8 cellular contexts compared by ENCODE assay signal in the genomic region with DNA sequence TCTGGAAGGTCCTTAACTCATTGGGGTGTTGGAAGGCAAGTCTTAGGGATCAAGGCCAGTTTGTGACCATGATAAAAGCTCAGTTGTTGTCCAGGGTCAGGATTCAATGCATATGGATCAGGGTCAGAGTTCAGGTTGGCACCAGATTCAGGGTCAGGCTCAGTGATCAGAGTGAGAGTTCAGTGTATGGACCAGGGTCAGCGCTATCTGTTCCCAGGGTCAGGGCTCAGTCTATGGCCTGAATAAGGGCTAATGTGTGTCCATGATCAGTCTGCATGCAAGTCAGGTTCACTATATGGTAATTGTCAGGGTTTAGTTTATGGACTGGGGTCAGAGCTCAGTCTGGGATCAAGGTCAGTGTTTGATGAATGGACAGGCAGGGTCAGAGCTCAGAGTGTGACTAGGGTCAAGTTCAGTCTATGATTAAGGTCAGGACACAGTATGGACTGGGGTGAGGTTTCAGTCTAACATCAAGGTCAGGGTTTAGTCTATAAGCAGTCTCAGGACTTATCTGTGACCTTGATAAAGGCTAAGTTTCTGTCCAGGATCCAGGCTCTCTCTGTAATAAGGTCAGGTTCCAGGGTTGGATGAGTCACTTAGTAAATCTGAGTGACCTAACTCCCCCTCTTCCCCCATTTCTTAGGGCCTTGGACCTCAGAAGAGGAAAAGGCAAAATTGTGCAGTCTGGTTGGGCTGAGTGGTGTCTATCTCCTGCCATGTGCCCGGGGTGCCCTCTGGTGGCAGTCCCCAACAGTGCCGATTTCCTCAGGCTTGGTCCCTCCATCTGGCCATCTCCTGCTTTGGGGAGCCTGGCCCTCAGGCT. TPM values are rescaled to one million over a fixed set of nuclear protein-coding genes. Genes with fewer than 3 reads are reported as not detected.
DNase-seq lines count a peak whose midpoint lies in the region; ATAC-seq, FAIRE-seq and TF ChIP-seq lines count a peak whose summit lies in the region.

No MANE protein-coding gene starts in this region.

- peak; percentile 95 for TF ChIP-seq CTCF in PC-3 (conservative IDR thresholded peaks at IDR 0.05; ENCODE audit: low read depth, low read length)
- TF ChIP-seq CTCF in fibroblast of mammary gland (conservative IDR thresholded peaks at IDR 0.05; ENCODE audit: control insufficient read depth, insufficient read depth, low read depth, low read length) = peak; percentile 98
- TF ChIP-seq CTCF in neural crest cell (conservative IDR thresholded peaks at IDR 0.05) = peak; percentile 92

- H3K36me3 Mint-ChIP-seq in activated T-cell treated with anti-CD3 and anti-CD28 coated beads, Interleukin-2, amount 50 U/mL, for 4 hours (ENCODE audit: insufficient read depth) = no peaks in the 10 kb centered on the region
- no peaks in the 10 kb centered on the region for H3K36me3 Mint-ChIP-seq in neural crest cell (ENCODE audit: low read depth)

- H3K4me1 Mint-ChIP-seq in activated T-cell treated with anti-CD3 and anti-CD28 coated beads, Interleukin-2, amount 50 U/mL, for 4 hours (ENCODE audit: low read depth) = peaks cover 6% of the 10 kb centered on the region
- peaks cover 22% of the 10 kb centered on the region for H3K4me1 Mint-ChIP-seq in neural crest cell

- POLR2A ChIA-PET in PC-3 (lab: Charles Lee; ENCODE audit: unreplicated experiment) = no interaction called here

- H4K20me1 ChIP-seq in PC-3 (ENCODE audit: low read length) = no peaks in the 10 kb centered on the region

- H3K9me3 ChIP-seq in PC-3 (ENCODE audit: low read length) = no peaks in the 10 kb centered on the region

- ATAC-seq in PC-3 = peak; percentile 84
- peak; percentile 63 to 67 for ATAC-seq in activated T-cell treated with anti-CD3 and anti-CD28 coated beads, Interleukin-2, amount 50 U/mL, for 4 hours

- peaks cover 31% of the 10 kb centered on the region for H3K27me3 Mint-ChIP-seq in activated T-cell treated with anti-CD3 and anti-CD28 coated beads, Interleukin-2, amount 50 U/mL, for 4 hours (ENCODE audit: low read depth)
- peaks cover 83% of the 10 kb centered on the region for H3K27me3 Mint-ChIP-seq in neural crest cell (ENCODE audit: low read depth)

- no peak overlapping the region for H3K4me3 Mint-ChIP-seq in activated T-cell treated with anti-CD3 and anti-CD28 coated beads, Interleukin-2, amount 50 U/mL, for 4 hours
- H3K4me3 Mint-ChIP-seq in neural crest cell = no peak overlapping the region

- no peak overlapping the region for H3K27ac Mint-ChIP-seq in neural crest cell (ENCODE audit: unreplicated experiment)

- no peaks in the 10 kb centered on the region for H3K36me3 ChIP-seq in PC-3 (ENCODE audit: low read depth, low read length)

- no peaks in the 10 kb centered on the region for H3K9me2 ChIP-seq in PC-3 (replicated peaks; ENCODE audit: low read length)

- no peak overlapping the region for H3K4me2 ChIP-seq in PC-3 (ENCODE audit: low read length)

- no TSS peak for BruUV-seq in PC-3 (replicated peaks; lab: Mats Ljungman, UMichigan)

- no peak overlapping the region for H2AFZ ChIP-seq in PC-3 (ENCODE audit: low read length)

- DNase-seq in NCI-H1436 (lab: John Stamatoyannopoulos, UW) (peak; percentile 74), NCI-H1436 treated with DMSO at 0.1 percent for 48 hours (lab: John Stamatoyannopoulos, UW) (no peak), HTR-8/SVneo (ENCODE audit: insufficient read length, low spot score) (peak; percentile 76), PC-3 (peak; percentile 79), fibroblast of mammary gland (ENCODE audit: low read depth) (peak; percentile 77), neural crest cell (ENCODE audit: low read depth, low spot score) (peak; percentile 84), substantia nigra (lab: John Stamatoyannopoulos, UW) (peak in 47 of 49 donors; percentile 7 to 85 (median 65))
- DNase-seq in activated T-cell treated with anti-CD3 and anti-CD28 coated beads, Interleukin-2, amount 50 U/mL, for 4 hours = peak; percentile 65

- no peaks in the 10 kb centered on the region for H3K27me3 ChIP-seq in PC-3 (ENCODE audit: low read length)

- H3K79me2 ChIP-seq in PC-3 (ENCODE audit: low read length) = no peaks in the 10 kb centered on the region

- H3K9ac ChIP-seq in PC-3 (ENCODE audit: low read length) = no peak overlapping the region

- H3K9me3 Mint-ChIP-seq in activated T-cell treated with anti-CD3 and anti-CD28 coated beads, Interleukin-2, amount 50 U/mL, for 4 hours = no peaks in the 10 kb centered on the region
- no peaks in the 10 kb centered on the region for H3K9me3 Mint-ChIP-seq in neural crest cell

- no peaks in the 10 kb centered on the region for H3F3A ChIP-seq in PC-3 (ENCODE audit: low read length, unreplicated experiment)

- intact Hi-C loops in PC-3 (cut with micrococcal nuclease) = loop anchor here (1.0 kb wide), 2 partner anchors 50 to 80 kb away; no protein-coding TSS in a partner anchor

- peak; percentile 85 for FAIRE-seq in HTR-8/SVneo (lab: Jason Lieb, UNC)

- H3K4me3 ChIP-seq in PC-3 (ENCODE audit: low read length) (no peak overlapping the region), fibroblast of mammary gland (ENCODE audit: control insufficient read depth, low read depth, low read length) (no peak overlapping the region)

- no peak overlapping the region for H3K27ac ChIP-seq in PC-3 (ENCODE audit: low read length)
- no peak overlapping the region for H3K27ac ChIP-seq in substantia nigra (ENCODE audit: low read depth, low read length, poor library complexity, severe bottlenecking)

- H3K4me1 ChIP-seq in PC-3 (ENCODE audit: insufficient read depth, low read length) = peaks cover 15% of the 10 kb centered on the region

- CTCF ChIA-PET in PC-3 (lab: Charles Lee) = interaction anchor here (0.7 to 2.6 kb wide), 3 partner anchors 81 to 230 kb away, joined by 3 to 13 read pairs (median 3); no protein-coding TSS in a partner anchor

RNA-seq across cellular contexts. Expression of a gene that starts 23.8 kb away (rescaled TPM):
- total RNA-seq in PC-3 (2014; rRNA removed) (not detected in 2 replicates), neural crest cell (not detected in 2 replicates)
- total RNA-seq in activated T-cell treated with anti-CD3 and anti-CD28 coated beads, Interleukin-2, amount 50 U/mL, for 4 hours = not detected

RNA-seq across cellular contexts. Expression of a gene that starts 38.0 kb away (rescaled TPM):
- total RNA-seq in PC-3 (2014; rRNA removed) (1.7 and 2.4 TPM in 2 replicates), neural crest cell (not detected in 2 replicates)
- not detected for total RNA-seq in activated T-cell treated with anti-CD3 and anti-CD28 coated beads, Interleukin-2, amount 50 U/mL, for 4 hours
